6 cellular contexts compared by ENCODE assay signal in the genomic region with DNA sequence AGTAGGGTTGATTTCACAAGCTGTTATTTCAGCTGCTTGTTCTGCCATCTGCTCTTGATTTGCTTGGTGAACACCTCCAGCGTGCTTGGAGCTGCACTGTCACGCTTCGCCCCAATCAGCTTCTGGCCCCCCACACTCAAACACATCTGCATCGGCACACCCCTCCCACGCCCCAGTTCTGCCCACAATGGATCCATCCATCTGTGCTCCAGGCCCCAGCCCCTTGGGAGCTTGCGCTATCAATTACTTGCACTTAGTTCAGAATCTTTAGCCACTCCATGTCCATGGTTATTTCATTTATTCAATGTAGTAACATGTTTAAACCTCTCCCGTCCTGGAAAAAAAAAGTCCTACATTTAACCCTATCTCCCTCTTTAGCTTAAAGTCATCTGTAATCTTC. TPM values are rescaled to one million over a fixed set of nuclear protein-coding genes. Genes with fewer than 3 reads are reported as not detected.
"Had no signal": no experiment of that assay in that cellular context is flagged by ENCODE, and none has a peak within 500 bp of the region (broad histone marks: within the 10 kb centered on the region; RNA-seq: fewer than 3 reads in every experiment).

No MANE protein-coding gene starts in this region.

RNA-seq across cellular contexts. Expression of a gene that starts 28.0 kb away (rescaled TPM):
- total RNA-seq: HT-29, PC-9, Peyer's patch, Right ventricle myocardium superior, RPMI7951, SK-MEL-5 had no signal
